Comparison of ENCODE assay signal across 36 cellular contexts in genomic region chr17:55159251-55159650, GRCh38.
DNase-seq lines count a peak whose midpoint lies in the region; ATAC-seq and TF ChIP-seq lines count a peak whose summit lies in the region.
"Had no signal": no experiment of that assay in that cellular context is flagged by ENCODE, and none has a peak within 500 bp of the region (broad histone marks: within the 10 kb centered on the region; RNA-seq: fewer than 3 reads in every experiment).

No MANE protein-coding gene starts in this region.

- TF ChIP-seq CTCF in AG10803 (conservative IDR thresholded peaks at IDR 0.05; ENCODE audit: low read length): no peak
- no peak for TF ChIP-seq CTCF in endothelial cell (IDR thresholded peaks at IDR 0.05; ENCODE audit: unreplicated experiment)

- intact Hi-C loops in left colon (cut with DNase I, micrococcal nuclease): no loop called here

- H3K9me3 Mint-ChIP-seq in endothelial cell (ENCODE audit: unreplicated experiment): no peaks in the 10 kb centered on the region
- H3K9me3 Mint-ChIP-seq in activated CD8-positive, alpha-beta memory T cell treated with anti-CD3 and anti-CD28 coated beads, Interleukin-2, amount 10 ng/mL, durations not matched to agents 7 days and 5 days (ENCODE audit: low read depth): no peaks in the 10 kb centered on the region
- H3K9me3 Mint-ChIP-seq: activated CD4-positive, alpha-beta T cell treated with anti-CD3 and anti-CD28 coated beads, Interleukin-2, amount 10 ng/mL, durations not matched to agents 24 days and 14 days; activated naive CD8-positive, alpha-beta T cell treated with anti-CD3 and anti-CD28 coated beads for 36 hours; CD4-positive, CD25-positive, alpha-beta regulatory T cell; dendritic cell treated with granulocyte-macrophage colony-stimulating factor and Interleukin-4, amounts not matched to agents 40 ng/mL and 50 ng/mL, for 4 days had no signal

- CTCF ChIA-PET in activated CD8-positive, alpha-beta memory T cell treated with anti-CD3 and anti-CD28 coated beads, Interleukin-2, amount 10 ng/mL, durations not matched to agents 7 days and 5 days (lab: Charles Lee): no interaction called here

- peaks cover 71% of the 10 kb centered on the region for H3K4me1 ChIP-seq in SJCRH30
- H3K4me1 ChIP-seq: ascending aorta, Peyer's patch, suprapubic skin had no signal

- DNase-seq in AG10803 (ENCODE audit: low read depth) (peak; percentile 14), SJCRH30 (no peak), dedifferentiated amniotic fluid mesenchymal stem cell (ENCODE audit: extremely low spot score) (peak; percentile 41), kidney glomerular epithelial cell (lab: John Stamatoyannopoulos, UW) (peak; percentile 10), endothelial cell (ENCODE audit: low spot score) (no peak), left colon (no peak), NCI-H128 (lab: John Stamatoyannopoulos, UW; ENCODE audit: unreplicated experiment) (no peak)
- DNase-seq in activated CD8-positive, alpha-beta memory T cell treated with anti-CD3 and anti-CD28 coated beads, Interleukin-2, amount 10 ng/mL, durations not matched to agents 7 days and 5 days: no peak
- DNase-seq: activated CD4-positive, alpha-beta T cell treated with anti-CD3 and anti-CD28 coated beads, Interleukin-2, amount 10 ng/mL, durations not matched to agents 24 days and 14 days; activated CD8-positive, alpha-beta memory T cell treated with anti-CD3 and anti-CD28 coated beads for 24 hours; activated effector memory CD4-positive, alpha-beta T cell treated with anti-CD3 and anti-CD28 coated beads, Interleukin-2, amount 50 U/mL, for 16 hours; activated naive CD8-positive, alpha-beta T cell treated with anti-CD3 and anti-CD28 coated beads for 36 hours; activated T-cell treated with anti-CD3 and anti-CD28 coated beads, Interleukin-2, amount 50 U/mL, for 1 hour; AML-193; CD4-positive, CD25-positive, alpha-beta regulatory T cell; central memory CD4-positive, alpha-beta T cell; DMS79 treated with DMSO at 0.1 percent for 48 hours; GOT3; KG1; left ventricle myocardium inferior; MM.1S; NCI-H1417; NCI-H2081; NCI-H345; NCI-H69; Peyer's patch; SHP77 treated with DMSO at 0.1 percent for 48 hours; small intestine; stimulated activated naive CD4-positive, alpha-beta T cell; T1000; upper lobe of left lung had no signal

- no peaks in the 10 kb centered on the region for H3K27me3 Mint-ChIP-seq in endothelial cell (ENCODE audit: unreplicated experiment)
- no peaks in the 10 kb centered on the region for H3K27me3 Mint-ChIP-seq in activated CD8-positive, alpha-beta memory T cell treated with anti-CD3 and anti-CD28 coated beads, Interleukin-2, amount 10 ng/mL, durations not matched to agents 7 days and 5 days
- H3K27me3 Mint-ChIP-seq: activated CD4-positive, alpha-beta T cell treated with anti-CD3 and anti-CD28 coated beads, Interleukin-2, amount 10 ng/mL, durations not matched to agents 24 days and 14 days; activated naive CD8-positive, alpha-beta T cell treated with anti-CD3 and anti-CD28 coated beads for 36 hours; CD4-positive, CD25-positive, alpha-beta regulatory T cell; dendritic cell treated with granulocyte-macrophage colony-stimulating factor and Interleukin-4, amounts not matched to agents 40 ng/mL and 50 ng/mL, for 4 days had no signal

- H3K36me3 ChIP-seq in SJCRH30: no peaks in the 10 kb centered on the region
- H3K36me3 ChIP-seq: ascending aorta, left ventricle myocardium inferior, Peyer's patch had no signal

- no peaks in the 10 kb centered on the region for H3K27me3 ChIP-seq in SJCRH30
- H3K27me3 ChIP-seq: ascending aorta, esophagus muscularis mucosa, Peyer's patch, suprapubic skin, upper lobe of left lung had no signal

- H3K27ac ChIP-seq in SJCRH30: peak overlapping the region; percentile 88
- H3K27ac ChIP-seq: ascending aorta, left ventricle myocardium inferior, parathyroid adenoma, Peyer's patch, suprapubic skin, upper lobe of left lung had no signal

- H3K36me3 Mint-ChIP-seq in endothelial cell (ENCODE audit: low read depth, unreplicated experiment): no peaks in the 10 kb centered on the region
- H3K36me3 Mint-ChIP-seq in activated CD8-positive, alpha-beta memory T cell treated with anti-CD3 and anti-CD28 coated beads, Interleukin-2, amount 10 ng/mL, durations not matched to agents 7 days and 5 days: no peaks in the 10 kb centered on the region

- H3K9me3 ChIP-seq in SJCRH30 (replicated peaks): no peaks in the 10 kb centered on the region
- H3K9me3 ChIP-seq: ascending aorta, esophagus muscularis mucosa, left ventricle myocardium inferior, Peyer's patch, suprapubic skin, upper lobe of left lung had no signal

- H3K4me1 Mint-ChIP-seq in endothelial cell (ENCODE audit: unreplicated experiment): no peaks in the 10 kb centered on the region
- H3K4me1 Mint-ChIP-seq in activated CD8-positive, alpha-beta memory T cell treated with anti-CD3 and anti-CD28 coated beads, Interleukin-2, amount 10 ng/mL, durations not matched to agents 7 days and 5 days: peaks cover 17% of the 10 kb centered on the region
- H3K4me1 Mint-ChIP-seq: activated CD4-positive, alpha-beta T cell treated with anti-CD3 and anti-CD28 coated beads, Interleukin-2, amount 10 ng/mL, durations not matched to agents 24 days and 14 days; activated naive CD8-positive, alpha-beta T cell treated with anti-CD3 and anti-CD28 coated beads for 36 hours; CD4-positive, CD25-positive, alpha-beta regulatory T cell had no signal

- no peak overlapping the region for H3K4me3 Mint-ChIP-seq in endothelial cell (ENCODE audit: unreplicated experiment)
- H3K4me3 Mint-ChIP-seq in activated CD8-positive, alpha-beta memory T cell treated with anti-CD3 and anti-CD28 coated beads, Interleukin-2, amount 10 ng/mL, durations not matched to agents 7 days and 5 days: no peak overlapping the region
- H3K4me3 Mint-ChIP-seq: activated CD4-positive, alpha-beta T cell treated with anti-CD3 and anti-CD28 coated beads, Interleukin-2, amount 10 ng/mL, durations not matched to agents 24 days and 14 days; activated naive CD8-positive, alpha-beta T cell treated with anti-CD3 and anti-CD28 coated beads for 36 hours; CD4-positive, CD25-positive, alpha-beta regulatory T cell; dendritic cell treated with granulocyte-macrophage colony-stimulating factor and Interleukin-4, amounts not matched to agents 40 ng/mL and 50 ng/mL, for 4 days had no signal

- ATAC-seq in left colon: no peak
- no peak for ATAC-seq in activated CD8-positive, alpha-beta memory T cell treated with anti-CD3 and anti-CD28 coated beads, Interleukin-2, amount 10 ng/mL, durations not matched to agents 7 days and 5 days

- H3K27ac Mint-ChIP-seq in endothelial cell (ENCODE audit: unreplicated experiment): no peak overlapping the region
- no peak overlapping the region for H3K27ac Mint-ChIP-seq in activated CD8-positive, alpha-beta memory T cell treated with anti-CD3 and anti-CD28 coated beads, Interleukin-2, amount 10 ng/mL, durations not matched to agents 7 days and 5 days
- H3K27ac Mint-ChIP-seq: activated CD4-positive, alpha-beta T cell treated with anti-CD3 and anti-CD28 coated beads, Interleukin-2, amount 10 ng/mL, durations not matched to agents 24 days and 14 days; activated naive CD8-positive, alpha-beta T cell treated with anti-CD3 and anti-CD28 coated beads for 36 hours; dendritic cell treated with granulocyte-macrophage colony-stimulating factor and Interleukin-4, amounts not matched to agents 40 ng/mL and 50 ng/mL, for 4 days had no signal

- H3K4me3 ChIP-seq in AG10803 (ENCODE audit: low read length) (no peak overlapping the region), SJCRH30 (no peak overlapping the region)
- H3K4me3 ChIP-seq: ascending aorta, esophagus muscularis mucosa, left ventricle myocardium inferior, Peyer's patch, suprapubic skin, upper lobe of left lung had no signal

Comparison
In these comparisons a context has a peak if more than half of its experiments do, and no peak if none do; other contexts are left out.
1. DNase-seq: peak in AG10803 (single experiment), dedifferentiated amniotic fluid mesenchymal stem cell (single experiment) and kidney glomerular epithelial cell (single experiment); none in SJCRH30 (0 of 2), endothelial cell (single experiment), left colon (0 of 2), NCI-H128 (single experiment) and activated CD8-positive, alpha-beta memory T cell treated with anti-CD3 and anti-CD28 coated beads, Interleukin-2, amount 10 ng/mL, durations not matched to agents 7 days and 5 days (single experiment).